8 cellular contexts compared by ENCODE assay signal in the genomic region with DNA sequence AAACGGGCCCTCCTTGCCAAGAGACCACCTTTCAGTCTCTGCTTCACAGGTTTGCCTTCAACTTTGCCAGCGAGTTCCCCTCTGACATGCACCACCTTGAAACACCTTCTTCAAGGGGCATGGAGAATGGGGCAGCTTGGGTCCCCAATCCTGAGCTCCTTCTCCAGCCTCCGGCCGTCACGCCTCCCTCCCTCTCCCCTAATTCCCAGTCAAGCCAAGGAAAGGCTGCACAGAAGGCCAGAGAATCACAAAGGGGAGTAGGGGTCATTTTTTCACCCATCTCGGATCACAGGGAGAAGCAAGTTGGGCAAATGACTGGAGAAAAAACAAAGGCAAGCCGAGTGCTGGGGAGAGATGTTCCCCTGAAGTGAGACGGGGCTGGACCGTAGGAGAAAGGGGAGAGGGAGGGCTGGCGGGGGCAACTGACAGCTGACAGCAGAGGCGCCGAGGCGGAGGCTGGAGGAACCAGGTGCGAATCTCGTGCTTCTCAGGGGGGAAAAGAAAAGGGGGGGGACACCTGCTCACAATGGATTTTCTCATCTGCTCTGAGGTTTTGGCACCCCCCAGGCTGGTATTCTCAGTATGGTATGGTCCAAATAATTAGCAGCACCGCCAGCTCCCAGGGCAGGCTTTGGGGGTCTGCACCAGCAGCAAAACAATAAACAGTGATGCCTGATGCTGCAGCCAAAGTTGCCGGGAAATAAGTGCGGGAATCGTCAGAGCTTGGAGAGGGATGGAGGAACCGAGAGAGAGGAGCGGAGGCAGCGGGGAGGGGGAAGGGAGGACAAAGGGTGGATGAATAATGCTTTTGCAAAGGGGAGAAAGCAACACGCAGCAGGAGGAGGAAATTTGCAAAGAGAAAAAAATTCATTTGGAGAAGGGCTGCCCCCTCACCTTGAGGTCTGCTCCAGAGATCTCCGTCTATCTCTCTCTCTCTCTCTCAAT. TPM values are rescaled to one million over a fixed set of nuclear protein-coding genes. Genes with fewer than 3 reads are reported as not detected.
A peak's percentile ranks its signal among the peaks of the same experiment; 100 is the strongest.
DNase-seq lines count a peak whose midpoint lies in the region; ATAC-seq and TF ChIP-seq lines count a peak whose summit lies in the region.

No MANE protein-coding gene starts in this region.

- H3F3A ChIP-seq in MM.1S (ENCODE audit: insufficient read depth, low read length), result peaks cover 7% of the 10 kb centered on the region

- TF ChIP-seq CTCF in MM.1S (IDR thresholded peaks at IDR 0.05; ENCODE audit: low read length) (no peak), breast epithelium (IDR thresholded peaks at IDR 0.05) (no peak), mesothelial cell of epicardium (IDR thresholded peaks at IDR 0.05; ENCODE audit: unreplicated experiment) (no peak), vagina (IDR thresholded peaks at IDR 0.05) (no peak)

- intact Hi-C loops in breast epithelium (cut with DNase I; ENCODE audit: low total_unique reads), result no loop called here
- intact Hi-C loops in vagina (cut with DNase I), result loop anchor here (10.0 kb wide), 2 partner anchors 194 to 324 kb away; partner anchors contain the start of gene TNKS1BP1

- peaks cover 74% of the 10 kb centered on the region for H3K4me1 Mint-ChIP-seq in mesothelial cell of epicardium

- 0 out of 2 replicates have a peak overlapping the region, but pooled peaks have one; percentile 7 for H3K9ac ChIP-seq in MM.1S (ENCODE audit: low read length)

- H3K4me3 Mint-ChIP-seq in mesothelial cell of epicardium, result peak overlapping the region; percentile 76

- peak overlapping the region; percentile 75 for H2AFZ ChIP-seq in MM.1S (ENCODE audit: low read length)

- TF ChIP-seq POLR2A in breast epithelium (IDR thresholded peaks at IDR 0.05) (no peak), vagina (IDR thresholded peaks at IDR 0.05) (no peak)

- peak overlapping the region; percentile 86 for H3K27ac Mint-ChIP-seq in mesothelial cell of epicardium

- no peaks in the 10 kb centered on the region for H3K9me3 ChIP-seq in MM.1S (replicated peaks; ENCODE audit: insufficient read depth, low read length)
- H3K9me3 ChIP-seq in breast epithelium, result no peaks in the 10 kb centered on the region
- no peaks in the 10 kb centered on the region for H3K9me3 ChIP-seq in vagina

- peak overlapping the region; percentile 57 for H3K4me3 ChIP-seq in MM.1S (ENCODE audit: low read length)
- H3K4me3 ChIP-seq in breast epithelium, result peak overlapping the region; percentile 46 to 66 (median 55)
- peak overlapping the region; percentile 42 to 50 for H3K4me3 ChIP-seq in vagina

- H4K20me1 ChIP-seq in MM.1S (ENCODE audit: insufficient read depth, low read length), result no peaks in the 10 kb centered on the region

- no peaks in the 10 kb centered on the region for H3K36me3 Mint-ChIP-seq in mesothelial cell of epicardium

- no peaks in the 10 kb centered on the region for H3K27me3 Mint-ChIP-seq in mesothelial cell of epicardium (ENCODE audit: low read depth)

- H3K9me3 Mint-ChIP-seq in mesothelial cell of epicardium, result no peaks in the 10 kb centered on the region

- peak; percentile 37 for DNase-seq in AG20443 (ENCODE audit: low spot score)
- peak; percentile 36 for DNase-seq in MM.1S
- DNase-seq in breast epithelium (ENCODE audit: low spot score in 2 of 2), result no peak
- no peak for DNase-seq in mesothelial cell of epicardium (ENCODE audit: low spot score in 2 of 2, unreplicated experiment in 2 of 2)
- DNase-seq in vagina (ENCODE audit: extremely low spot score in 2 of 2), result no peak
- DNase-seq in midbrain (lab: John Stamatoyannopoulos, UW), result no peak

- no peaks in the 10 kb centered on the region for H3K9me2 ChIP-seq in MM.1S (replicated peaks; ENCODE audit: insufficient read depth, low read length)

- ATAC-seq in GM21390 (IDR thresholded peaks at IDR 0.05; ENCODE audit: unreplicated experiment) (no peak), HG03520 (IDR thresholded peaks at IDR 0.05; ENCODE audit: unreplicated experiment) (no peak)

- no peaks in the 10 kb centered on the region for H3K79me2 ChIP-seq in MM.1S (ENCODE audit: low read length)

- H3K4me1 ChIP-seq in MM.1S (ENCODE audit: low read length) (peaks cover 17% of the 10 kb centered on the region), breast epithelium (peaks cover 14 to 15% of the 10 kb centered on the region in 2 donors), vagina (peaks cover 61% of the 10 kb centered on the region)

- no peaks in the 10 kb centered on the region for H3K36me3 ChIP-seq in MM.1S (replicated peaks; ENCODE audit: insufficient read depth, low read length)
- no peaks in the 10 kb centered on the region for H3K36me3 ChIP-seq in breast epithelium
- H3K36me3 ChIP-seq in vagina, result no peaks in the 10 kb centered on the region

- H3K27ac ChIP-seq in MM.1S (ENCODE audit: low read length) (no peak overlapping the region), breast epithelium (peak overlapping the region; percentile 65 to 82), vagina (peak overlapping the region; percentile 74)

- peaks cover 29% of the 10 kb centered on the region for H3K27me3 ChIP-seq in MM.1S (replicated peaks; ENCODE audit: insufficient read depth, low read length)
- peaks cover 0 to 20% of the 10 kb centered on the region in 2 donors for H3K27me3 ChIP-seq in breast epithelium
- H3K27me3 ChIP-seq in vagina, result no peaks in the 10 kb centered on the region

- peak overlapping the region; percentile 92 for H3K4me2 ChIP-seq in MM.1S (ENCODE audit: low read depth, low read length)

RNA-seq across cellular contexts. Expression of gene YPEL4, which starts 0.6 kb away (rescaled TPM):
- 1 to 10 TPM; 1.1 to 2.3 (median 2.0) TPM for total RNA-seq in breast epithelium
- 0.64 to 1.3 TPM (median 1.1 TPM) in 3 replicates for total RNA-seq in mesothelial cell of epicardium
- total RNA-seq in vagina, result 2.7 TPM

RNA-seq across cellular contexts. Expression of gene CLP1, which starts 8.5 kb away (rescaled TPM):
- total RNA-seq in breast epithelium (10 to 100 TPM; 15.4 to 17.7 (median 17.7) TPM), mesothelial cell of epicardium (18.4 to 19.6 TPM (median 19.5 TPM) in 3 replicates), vagina (10.8 TPM)

RNA-seq across cellular contexts. Expression of gene ZDHHC5, which starts 18.9 kb away (rescaled TPM):
- total RNA-seq in breast epithelium (10 to 100 TPM; 39.3 to 50.2 (median 39.8) TPM), mesothelial cell of epicardium (53.9 to 57.1 TPM (median 54.2 TPM) in 3 replicates), vagina (46.2 TPM)

RNA-seq across cellular contexts. Expression of gene SERPING1, which starts 51.6 kb away (rescaled TPM):
- total RNA-seq in breast epithelium (100 to 1,000 TPM; 421 to 823 (median 479) TPM), mesothelial cell of epicardium (136 to 154 TPM (median 146 TPM) in 3 replicates), vagina (779 TPM)

Comparison
In these comparisons a context has a peak if more than half of its experiments do, and no peak if none do; other contexts are left out.
1. DNase-seq: peak in AG20443 (single experiment) and MM.1S (single experiment); none in breast epithelium (0 of 2), mesothelial cell of epicardium (0 of 2), vagina (0 of 2) and midbrain (single experiment).
2. Peak in every context shown above with its lines, with median percentiles within 50 percentile points of each other: H3K4me3 ChIP-seq.